Comparison of ENCODE assay signal across 17 cellular contexts in genomic region chr19:16335226-16335625, GRCh38. TPM values are rescaled to one million over a fixed set of nuclear protein-coding genes. Genes with fewer than 3 reads are reported as not detected.
DNase-seq lines count a peak whose midpoint lies in the region; ATAC-seq and TF ChIP-seq lines count a peak whose summit lies in the region.
"Had no signal": no experiment of that assay in that cellular context is flagged by ENCODE, and none has a peak within 500 bp of the region (broad histone marks: within the 10 kb centered on the region; RNA-seq: fewer than 3 reads in every experiment).

No MANE protein-coding gene starts in this region.

- no peak overlapping the region for H3K18ac ChIP-seq in IMR-90 (ENCODE audit: low read depth, low read length)

- no peak overlapping the region for H3K23ac ChIP-seq in IMR-90 (ENCODE audit: low read depth, low read length)

- H3K9ac ChIP-seq in IMR-90 (ENCODE audit: low read depth, low read length) = no peak overlapping the region
- H3K9ac ChIP-seq: BLaER1 treated with 17β-estradiol and CSF1 and Interleukin-3, amounts not matched to agents 10 nM and 100 nM; GM23248 had no signal

- dilution Hi-C loops in IMR-90 (cut with HindIII; ENCODE audit: low sequenced_read_pairs, unreplicated experiment) = no loop called here

- H4K8ac ChIP-seq in IMR-90 (ENCODE audit: low read depth in 2 of 2, low read length in 2 of 2) = no peak overlapping the region

- H3K9me1 ChIP-seq in IMR-90 (ENCODE audit: insufficient read depth, low read length) = peaks cover 13% of the 10 kb centered on the region

- H3K9me3 ChIP-seq in IMR-90 (ENCODE audit: control insufficient read depth, insufficient read depth, low read length) (no peaks in the 10 kb centered on the region), spleen (no peaks in the 10 kb centered on the region)
- H3K9me3 ChIP-seq: BLaER1 treated with 17β-estradiol and CSF1 and Interleukin-3, amounts not matched to agents 10 nM and 100 nM; HAP-1 had no signal

- H3K27me3 ChIP-seq in IMR-90 (ENCODE audit: control insufficient read depth, insufficient read depth, low read length) (no peaks in the 10 kb centered on the region), spleen (replicated peaks in 1 of 7) (no peaks in the 10 kb centered on the region)
- H3K27me3 ChIP-seq: BLaER1 treated with 17β-estradiol and CSF1 and Interleukin-3, amounts not matched to agents 10 nM and 100 nM had no signal

- H3K4me2 ChIP-seq in IMR-90 (ENCODE audit: low read depth, low read length) = no peak overlapping the region

- H3K79me1 ChIP-seq in IMR-90 (ENCODE audit: low read depth in 1 of 2, low read length in 2 of 2) = no peaks in the 10 kb centered on the region; a peak in 1 of 4 replicates

- 97% methylated on average over 6 of the region's 20 CpGs; no CpG with 5 or more reads in 1 of the 2 experiments for WGBS in IMR-90 (ENCODE audit: extremely low coverage in 2 of 2, insufficient read length in 1 of 2), 2 experiments
- 92 to 97% (median 94%) methylated on average over 11 to 20 of the region's 20 CpGs for WGBS in spleen, 5 donors

- H2BK120ac ChIP-seq in IMR-90 (ENCODE audit: low read depth, low read length) = peak overlapping the region; percentile 12; the same call in 1 of the 2 replicates

- intact Hi-C loops in IMR-90 (cut with micrococcal nuclease) = no loop called here
- intact Hi-C loops in natural killer cell (cut with micrococcal nuclease) = loop anchor here (5.0 kb wide), 1 partner anchor 112 kb away; no protein-coding TSS in a partner anchor
- intact Hi-C loops in spleen (cut with DNase I; ENCODE audit: low total_unique reads) = no loop called here
- intact Hi-C loops in CD14-positive monocyte (cut with micrococcal nuclease) = no loop called here

- POLR2A ChIA-PET in IMR-90 (lab: Charles Lee; ENCODE audit: unreplicated experiment) = no interaction called here

- H2BK5ac ChIP-seq in IMR-90 (ENCODE audit: low read depth, low read length, poor library complexity, severe bottlenecking) = peak overlapping the region; percentile 22

- H3K14ac ChIP-seq in IMR-90 (replicated peaks; ENCODE audit: low read depth, low read length) = no peak overlapping the region

- no peak overlapping the region for H2BK15ac ChIP-seq in IMR-90 (ENCODE audit: low read depth, low read length)

- ATAC-seq in IMR-90 (ENCODE audit: low read depth) (no peak), natural killer cell (peak; percentile 39 to 70 (median 64)), HG03280 (IDR thresholded peaks at IDR 0.05; ENCODE audit: unreplicated experiment) (no peak)
- peak; percentile 29 for ATAC-seq in effector memory CD8-positive, alpha-beta T cell (replicated peaks)

- H3K4me1 ChIP-seq in IMR-90 (ENCODE audit: control insufficient read depth, insufficient read depth, low read length) (peaks cover 18% of the 10 kb centered on the region), spleen (peaks cover 21 to 88% (median 35%) of the 10 kb centered on the region in 6 donors)

- TF ChIP-seq POLR2A in IMR-90 (IDR thresholded peaks at IDR 0.05; ENCODE audit: low read depth, low read length) = no peak
- no peak for TF ChIP-seq POLR2A in spleen (IDR thresholded peaks at IDR 0.05)

- H3K4me3 Mint-ChIP-seq in effector memory CD8-positive, alpha-beta T cell = peak overlapping the region; percentile 49 to 58
- H3K4me3 Mint-ChIP-seq in natural killer cell (peak overlapping the region; percentile 73), CD14-positive monocyte (no peak overlapping the region), progenitor cell of endocrine pancreas (ENCODE audit: low read depth) (no peak overlapping the region)
- H3K4me3 Mint-ChIP-seq: B cell had no signal

- no peaks in the 10 kb centered on the region for H4K20me1 ChIP-seq in IMR-90 (ENCODE audit: insufficient read depth, low read length)
- H4K20me1 ChIP-seq: BLaER1 treated with 17β-estradiol and CSF1 and Interleukin-3, amounts not matched to agents 10 nM and 100 nM had no signal

- TF ChIP-seq CTCF in IMR-90 (conservative IDR thresholded peaks at IDR 0.05; ENCODE audit: low read depth, low read length) (no peak), natural killer cell (IDR thresholded peaks at IDR 0.05) (no peak), spleen (IDR thresholded peaks at IDR 0.05 in 8 of 11, conservative IDR thresholded peaks at IDR 0.05 in 3 of 11) (no peak), CD14-positive monocyte (IDR thresholded peaks at IDR 0.05) (no peak), progenitor cell of endocrine pancreas (IDR thresholded peaks at IDR 0.05; ENCODE audit: unreplicated experiment) (no peak)

- H3K27ac Mint-ChIP-seq in effector memory CD8-positive, alpha-beta T cell = peak overlapping the region; percentile 44 to 68
- H3K27ac Mint-ChIP-seq in natural killer cell = peak overlapping the region; percentile 98 to 99
- H3K27ac Mint-ChIP-seq in CD14-positive monocyte = peak overlapping the region in 1 of 7 donors; percentile 45
- no peak overlapping the region for H3K27ac Mint-ChIP-seq in progenitor cell of endocrine pancreas

- DNase-seq in IMR-90 = no peak
- peak; percentile 41 to 55 (median 53) for DNase-seq in effector memory CD8-positive, alpha-beta T cell
- peak; percentile 81 for DNase-seq in natural killer cell
- DNase-seq in spleen = peak; percentile 82
- DNase-seq in DMS79 treated with DMSO at 0.1 percent for 48 hours (lab: John Stamatoyannopoulos, UW) = no peak
- DNase-seq in CD14-positive monocyte (ENCODE audit: low spot score) = no peak
- no peak for DNase-seq in progenitor cell of endocrine pancreas (ENCODE audit: low spot score, unreplicated experiment)
- DNase-seq: CD4-positive, CD25-positive, alpha-beta regulatory T cell; COR-L47; GDM1 had no signal

- no peaks in the 10 kb centered on the region for H3K36me3 ChIP-seq in IMR-90 (ENCODE audit: control insufficient read depth, insufficient read depth, low read length)
- H3K36me3 ChIP-seq in spleen = no peaks in the 10 kb centered on the region
- H3K36me3 ChIP-seq: BLaER1 treated with 17β-estradiol and CSF1 and Interleukin-3, amounts not matched to agents 10 nM and 100 nM; HAP-1 had no signal

- H4K5ac ChIP-seq in IMR-90 (ENCODE audit: low read depth, low read length) = no peak overlapping the region

- H3K4me1 Mint-ChIP-seq in effector memory CD8-positive, alpha-beta T cell (ENCODE audit: low read depth in 2 of 2) = peaks cover 59 to 61% of the 10 kb centered on the region in 2 donors
- peaks cover 72 to 77% of the 10 kb centered on the region in 2 donors for H3K4me1 Mint-ChIP-seq in natural killer cell
- H3K4me1 Mint-ChIP-seq in CD14-positive monocyte = peaks cover 46% of the 10 kb centered on the region
- peaks cover 1% of the 10 kb centered on the region for H3K4me1 Mint-ChIP-seq in progenitor cell of endocrine pancreas (ENCODE audit: low read depth)

- H3K4ac ChIP-seq in IMR-90 (ENCODE audit: low read depth, low read length) = no peak overlapping the region; the same call in 1 of the 2 replicates

- H4K91ac ChIP-seq in IMR-90 (ENCODE audit: insufficient read depth, low read depth, low read length) = no peak overlapping the region

- H2AK9ac ChIP-seq in IMR-90 (replicated peaks; ENCODE audit: low read depth, low read length, poor library complexity) = peak overlapping the region; percentile 81

- CTCF ChIA-PET in IMR-90 (lab: Yijun Ruan, JAX) = no interaction called here

- no peak for TF ChIP-seq RAD21 in IMR-90 (IDR thresholded peaks at IDR 0.05; ENCODE audit: low read length)

- H3K36me3 Mint-ChIP-seq in effector memory CD8-positive, alpha-beta T cell (ENCODE audit: insufficient read depth) = peaks cover 50% of the 10 kb centered on the region
- H3K36me3 Mint-ChIP-seq in natural killer cell (no peaks in the 10 kb centered on the region), CD14-positive monocyte (peaks cover 4 to 5% of the 10 kb centered on the region in 2 donors), progenitor cell of endocrine pancreas (ENCODE audit: insufficient read depth) (no peaks in the 10 kb centered on the region)

- H2AFZ ChIP-seq in IMR-90 (replicated peaks; ENCODE audit: low read length, poor library complexity) = no peak overlapping the region
- H2AFZ ChIP-seq: GM23248 had no signal

- no peak overlapping the region for H2BK20ac ChIP-seq in IMR-90 (ENCODE audit: low read depth, low read length)

- H2AK5ac ChIP-seq in IMR-90 (ENCODE audit: low read depth, low read length) = no peak overlapping the region

- no peaks in the 10 kb centered on the region for H3K27me3 Mint-ChIP-seq in effector memory CD8-positive, alpha-beta T cell
- H3K27me3 Mint-ChIP-seq in natural killer cell (ENCODE audit: low read depth in 2 of 2) (no peaks in the 10 kb centered on the region), CD14-positive monocyte (ENCODE audit: low read depth in 3 of 3) (peaks cover 5 to 6% (median 6%) of the 10 kb centered on the region in 3 donors), progenitor cell of endocrine pancreas (peaks cover 14% of the 10 kb centered on the region)
- H3K27me3 Mint-ChIP-seq: B cell; CD4-positive, CD25-positive, alpha-beta regulatory T cell; CD8-positive, alpha-beta memory T cell had no signal

- H3K56ac ChIP-seq in IMR-90 (ENCODE audit: extremely low read depth, insufficient read depth, low read length) = no peak overlapping the region

- in situ Hi-C loops in IMR-90 (cut with MboI; ENCODE audit: low sequenced_read_pairs) = no loop called here

- H3K4me3 ChIP-seq in IMR-90 (ENCODE audit: insufficient read depth, low read depth, low read length) (no peak overlapping the region), spleen (no peak overlapping the region)
- H3K4me3 ChIP-seq: BLaER1 treated with 17β-estradiol and CSF1 and Interleukin-3, amounts not matched to agents 10 nM and 100 nM; GM23248; HAP-1 had no signal

- H3K27ac ChIP-seq in IMR-90 (ENCODE audit: insufficient read depth, low read length) (no peak overlapping the region), spleen (peak overlapping the region in 3 of 8 donors; percentile 33 to 70 (median 62))
- H3K27ac ChIP-seq: GM23248, HL-60 had no signal

- no TSS peak for BruUV-seq in IMR-90 (replicated peaks; lab: Mats Ljungman, UMichigan)

- no peaks in the 10 kb centered on the region for H3K9me3 Mint-ChIP-seq in effector memory CD8-positive, alpha-beta T cell
- H3K9me3 Mint-ChIP-seq in natural killer cell (no peaks in the 10 kb centered on the region), CD14-positive monocyte (no peaks in the 10 kb centered on the region), progenitor cell of endocrine pancreas (ENCODE audit: low read depth) (no peaks in the 10 kb centered on the region)
- H3K9me3 Mint-ChIP-seq: CD8-positive, alpha-beta memory T cell had no signal

TF ChIP-seq in IMR-90, 13 proteins besides CTCF, POLR2A, EP300 and RAD21 (continues in another document):
- TF ChIP-seq RCOR1 (IDR thresholded peaks at IDR 0.05; ENCODE audit: insufficient replicate concordance, low read length) = no peak
- no peak for TF ChIP-seq BHLHE40 (IDR thresholded peaks at IDR 0.05; ENCODE audit: low read depth, low read length)

RNA-seq across cellular contexts. Expression of gene KLF2, which starts 10.6 kb away (rescaled TPM):
- total RNA-seq in IMR-90 (2012; rRNA removed) (1.1 and 3.3 TPM in 2 replicates), natural killer cell (100 to 1,000 TPM; 246 to 645 (median 377) TPM), spleen (100 to 1,000 TPM in 6 of 7 donors, 10 to 100 TPM in 1; 86.0 to 179 (median 106) TPM), progenitor cell of endocrine pancreas (2.7 TPM in 2 replicates)
- polyA plus RNA-seq in IMR-90 (2012; rRNA removed) (34.4 and 38.9 TPM in 2 replicates), spleen (10 to 100 TPM in 2 of 3 donors, 1 to 10 TPM in 1; 9.7 to 27.1 (median 19.5) TPM), CD14-positive monocyte (10 to 100 TPM; 34.0 to 51.4 TPM)
- polyA plus RNA-seq in IMR-90 (2012; cell fraction: cytosol; rRNA removed) = 49.1 and 78.5 TPM in 2 replicates
- polyA plus RNA-seq in IMR-90 (2012; cell fraction: nucleus; rRNA removed; ENCODE audit: low replicate concordance) = 129 and 171 TPM in 2 replicates

Comparison
In these comparisons a context has a peak if more than half of its experiments do, and no peak if none do; other contexts are left out.
1. ATAC-seq: peak in effector memory CD8-positive, alpha-beta T cell (single experiment) and natural killer cell (3 of 3); none in IMR-90 (single experiment) and HG03280 (single experiment).
2. DNase-seq: peak in effector memory CD8-positive, alpha-beta T cell (3 of 3), natural killer cell (single experiment) and spleen (single experiment); none in IMR-90 (single experiment), DMS79 treated with DMSO at 0.1 percent for 48 hours (single experiment), CD14-positive monocyte (single experiment) and progenitor cell of endocrine pancreas (single experiment).
3. H3K4me3 Mint-ChIP-seq: peak in effector memory CD8-positive, alpha-beta T cell (2 of 2) and natural killer cell (single experiment); none in CD14-positive monocyte (0 of 2) and progenitor cell of endocrine pancreas (single experiment).
4. RNA of gene KLF2, which starts 10.6 kb away (total RNA-seq): 246 to 645 TPM in natural killer cell and 86.0 to 179 TPM in spleen; 2.7 TPM in progenitor cell of endocrine pancreas and 1.1 to 3.3 TPM in IMR-90; every median in the first group is over 10 times any median in the second.